1 cellular context compared by ENCODE assay signal in genomic region chr19:50433201-50434180, GRCh38.
TF ChIP-seq lines count a peak whose summit lies in the region.

No MANE protein-coding gene starts in this region.

TF ChIP-seq in endothelial cell of umbilical vein, 7 proteins besides CTCF, POLR2A, EP300 and RAD21:
- TF ChIP-seq POLR2AphosphoS5 (IDR thresholded peaks at IDR 0.05; ENCODE audit: insufficient read depth, low read depth, low read length) = no peak
- no peak for TF ChIP-seq FOS (IDR thresholded peaks at IDR 0.05; ENCODE audit: borderline replicate concordance, insufficient read depth, low read length)
- no peak for TF ChIP-seq JUN (IDR thresholded peaks at IDR 0.05; ENCODE audit: borderline replicate concordance, insufficient read depth, insufficient read length, low read depth)
TF ChIP-seq in endothelial cell of umbilical vein: peak in this region for 0.
